Comparison of ENCODE assay signal across 8 cellular contexts in the genomic region with DNA sequence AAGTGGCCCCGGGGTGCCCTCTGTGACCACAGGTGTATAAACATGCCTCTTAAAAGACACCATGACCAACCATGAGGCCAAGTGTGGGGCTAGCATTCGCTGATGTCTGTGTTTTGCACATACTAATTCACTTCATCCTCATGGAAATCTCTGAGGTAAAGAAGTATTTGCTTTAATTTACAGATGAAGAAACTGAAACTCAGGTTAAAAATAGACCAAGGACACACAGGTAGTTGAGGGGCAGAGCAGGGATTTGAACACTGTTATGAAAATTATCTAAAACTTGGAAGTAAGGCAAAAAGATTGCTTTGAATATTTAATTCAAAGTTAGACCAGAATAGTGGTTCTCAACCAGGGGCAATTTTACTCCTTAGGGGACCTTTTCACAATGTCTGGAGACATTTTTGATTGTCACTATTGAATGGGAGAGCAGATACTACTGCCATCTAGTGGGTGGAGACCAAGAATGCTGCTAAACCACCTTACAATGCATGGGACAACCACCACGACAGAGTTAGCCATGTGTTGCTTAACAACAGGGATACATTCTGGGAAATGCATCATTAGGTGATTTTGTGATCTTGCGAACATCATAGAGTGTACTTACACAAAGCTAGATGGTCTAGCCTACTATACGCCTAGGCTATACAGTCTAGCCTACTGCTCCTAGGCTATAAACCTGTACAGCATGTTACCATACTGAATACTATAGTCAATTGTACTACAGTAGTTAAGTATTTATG. TPM values are rescaled to one million over a fixed set of nuclear protein-coding genes. Genes with fewer than 3 reads are reported as not detected.
DNase-seq lines count a peak whose midpoint lies in the region; ATAC-seq and TF ChIP-seq lines count a peak whose summit lies in the region.

No MANE protein-coding gene starts in this region.

- intact Hi-C loops in activated naive CD4-positive, alpha-beta T cell treated with anti-CD3 and anti-CD28 coated beads for 36 hours (cut with micrococcal nuclease) = loop anchor here (1.0 to 2.0 kb wide), 6 partner anchors 28 to 443 kb away; a partner anchor contains a TSS
- intact Hi-C loops in heart left ventricle (cut with DNase I) = loop anchor here in 6 of 10 donors (1.0 to 10.0 kb wide), 7 partner anchors 175 to 445 kb away; a partner anchor contains a TSS
- intact Hi-C loops in sciatic nerve (cut with DNase I) = no loop called here

- H3K4me3 Mint-ChIP-seq in activated naive CD4-positive, alpha-beta T cell treated with anti-CD3 and anti-CD28 coated beads for 36 hours = no peak overlapping the region

- no peak overlapping the region for H3K4me3 ChIP-seq in heart left ventricle

- H3K27ac ChIP-seq in heart left ventricle = no peak overlapping the region

- H3K9me3 Mint-ChIP-seq in activated naive CD4-positive, alpha-beta T cell treated with anti-CD3 and anti-CD28 coated beads for 36 hours = peaks cover 5% of the 10 kb centered on the region

- H3K27me3 Mint-ChIP-seq in activated naive CD4-positive, alpha-beta T cell treated with anti-CD3 and anti-CD28 coated beads for 36 hours (ENCODE audit: low read depth) = no peaks in the 10 kb centered on the region

- H3K27me3 ChIP-seq in heart left ventricle = no peaks in the 10 kb centered on the region

- no peaks in the 10 kb centered on the region for H3K36me3 ChIP-seq in heart left ventricle

- no peaks in the 10 kb centered on the region for H3K36me3 Mint-ChIP-seq in activated naive CD4-positive, alpha-beta T cell treated with anti-CD3 and anti-CD28 coated beads for 36 hours (ENCODE audit: low read depth)

- DNase-seq in DMS53 (lab: John Stamatoyannopoulos, UW) = peak; percentile 71
- peak; percentile 73 for DNase-seq in NCI-H748 (lab: John Stamatoyannopoulos, UW; ENCODE audit: unreplicated experiment)
- DNase-seq in activated naive CD4-positive, alpha-beta T cell treated with anti-CD3 and anti-CD28 coated beads for 36 hours = peak; percentile 65
- DNase-seq in heart left ventricle = no peak
- DNase-seq in sciatic nerve (ENCODE audit: low spot score) = no peak
- DNase-seq in 8988T = no peak

- peak; percentile 85 for ATAC-seq in GM19351 (IDR thresholded peaks at IDR 0.05; ENCODE audit: unreplicated experiment)
- peak; percentile 72 for ATAC-seq in HG03442 (IDR thresholded peaks at IDR 0.05; ENCODE audit: unreplicated experiment)
- peak in 3 of 4 donors; percentile 76 to 82 (median 82) for ATAC-seq in heart left ventricle
- peak; percentile 76 for ATAC-seq in sciatic nerve

- peaks cover 0 to 20% (median 0%) of the 10 kb centered on the region in 12 donors for H3K4me1 ChIP-seq in heart left ventricle

- 46 to 64% (median 53%) methylated on average over 5 of the region's 5 CpGs for WGBS in heart left ventricle, 4 donors

- no peak overlapping the region for H3K27ac Mint-ChIP-seq in activated naive CD4-positive, alpha-beta T cell treated with anti-CD3 and anti-CD28 coated beads for 36 hours

- TF ChIP-seq POLR2A in heart left ventricle (IDR thresholded peaks at IDR 0.05) = no peak

- H3K9me3 ChIP-seq in heart left ventricle = peaks cover 0 to 5% (median 0%) of the 10 kb centered on the region in 12 donors

- TF ChIP-seq CTCF in heart left ventricle (IDR thresholded peaks at IDR 0.05) = peak; percentile 68 to 87 (median 76)

- peaks cover 36% of the 10 kb centered on the region for H3K4me1 Mint-ChIP-seq in activated naive CD4-positive, alpha-beta T cell treated with anti-CD3 and anti-CD28 coated beads for 36 hours (ENCODE audit: low read depth)

- CTCF ChIA-PET in activated naive CD4-positive, alpha-beta T cell treated with anti-CD3 and anti-CD28 coated beads for 36 hours (lab: Charles Lee) = interaction anchor here (0.6 to 5.0 kb wide), 11 partner anchors 8 to 444 kb away, joined by 3 to 24 read pairs (median 3); a partner anchor contains a TSS

RNA-seq across cellular contexts. Expression of a gene that starts 8.0 kb away (rescaled TPM):
- 10 to 100 TPM; 16.8 to 17.3 TPM for total RNA-seq in activated naive CD4-positive, alpha-beta T cell treated with anti-CD3 and anti-CD28 coated beads for 36 hours
- total RNA-seq in heart left ventricle (10 to 100 TPM; 16.9 to 40.2 (median 30.0) TPM), sciatic nerve (7.2 TPM)
- polyA plus RNA-seq in heart left ventricle = 10 to 100 TPM; 14.8 to 16.9 TPM

RNA-seq across cellular contexts. Expression of a gene that starts 13.6 kb away (rescaled TPM):
- total RNA-seq in activated naive CD4-positive, alpha-beta T cell treated with anti-CD3 and anti-CD28 coated beads for 36 hours = not detected
- total RNA-seq in heart left ventricle = not detected
- polyA plus RNA-seq in heart left ventricle = not detected
- total RNA-seq in sciatic nerve = not detected

Comparison
In these comparisons a context has a peak if more than half of its experiments do, and no peak if none do; other contexts are left out.
1. DNase-seq: peak in DMS53 (single experiment), NCI-H748 (single experiment) and activated naive CD4-positive, alpha-beta T cell treated with anti-CD3 and anti-CD28 coated beads for 36 hours (single experiment); none in heart left ventricle (0 of 5), sciatic nerve (single experiment) and 8988T (single experiment).
2. Peak in every context shown above with its lines, with median percentiles within 50 percentile points of each other: ATAC-seq.